In genomic region chr10:122263971-122264370, GRCh38 we compare ENCODE assay signal across 14 cellular contexts. TPM values are rescaled to one million over a fixed set of nuclear protein-coding genes. Genes with fewer than 3 reads are reported as not detected.
DNase-seq lines count a peak whose midpoint lies in the region; ATAC-seq and TF ChIP-seq lines count a peak whose summit lies in the region.
"Had no signal": no experiment of that assay in that cellular context is flagged by ENCODE, and none has a peak within 500 bp of the region (broad histone marks: within the 10 kb centered on the region; RNA-seq: fewer than 3 reads in every experiment).

No MANE protein-coding gene starts in this region.

- peak; percentile 63 for DNase-seq in BJ (ENCODE audit: low read depth)
- peak; percentile 89 for DNase-seq in M059J (ENCODE audit: low read depth)
- DNase-seq in dermis blood vessel endothelial cell = peak; percentile 32
- DNase-seq in nephron progenitor cell = no peak
- no peak for DNase-seq in activated CD4-positive, alpha-beta T cell treated with anti-CD3 and anti-CD28 coated beads, Interleukin-2, amount 10 ng/mL, durations not matched to agents 24 days and 14 days
- DNase-seq in stimulated activated naive B cell treated with anti-CD40 and anti-IgM and Interleukin-4, amounts not matched to agents 10 μg/mL and 1 μg/mL and 100 μg/mL, for 72 hours = no peak
- DNase-seq in NCI-H1092 treated with DMSO at 0.1 percent for 48 hours (lab: John Stamatoyannopoulos, UW) = no peak
- no peak for DNase-seq in anterior cingulate cortex (lab: John Stamatoyannopoulos, UW)
- DNase-seq: NCI-H1048; stimulated activated CD4-positive, alpha-beta T cell treated with anti-CD3 and anti-CD28 coated beads, Interleukin-1b, Interleukin-23, amount 100 ng/mL, for 48 hours; T-helper 2 cell had no signal

- no peak overlapping the region for H3K4me3 Mint-ChIP-seq in nephron progenitor cell
- no peak overlapping the region for H3K4me3 Mint-ChIP-seq in activated CD4-positive, alpha-beta T cell treated with anti-CD3 and anti-CD28 coated beads, Interleukin-2, amount 10 ng/mL, durations not matched to agents 24 days and 14 days
- no peak overlapping the region for H3K4me3 Mint-ChIP-seq in stimulated activated naive B cell treated with anti-CD40 and anti-IgM and Interleukin-4, amounts not matched to agents 10 μg/mL and 1 μg/mL and 100 μg/mL, for 72 hours
- H3K4me3 Mint-ChIP-seq: activated T-helper 1 cell treated with anti-CD3 and anti-CD28 coated beads, Interleukin-12 subunit alpha, Interleukin-12 subunit beta, Interleukin-2, Interleukin-4 antibody, amounts not matched to agents 30 ng/mL and 10 ng/mL and 1 ng/mL, durations not matched to agents 14 hours and 24 hours and 36 hours; dendritic cell treated with granulocyte-macrophage colony-stimulating factor and Interleukin-4, amounts not matched to agents 40 ng/mL and 50 ng/mL, for 4 days had no signal

- H3K4me1 Mint-ChIP-seq in nephron progenitor cell = peaks cover 16% of the 10 kb centered on the region
- no peaks in the 10 kb centered on the region for H3K4me1 Mint-ChIP-seq in activated CD4-positive, alpha-beta T cell treated with anti-CD3 and anti-CD28 coated beads, Interleukin-2, amount 10 ng/mL, durations not matched to agents 24 days and 14 days
- H3K4me1 Mint-ChIP-seq in stimulated activated naive B cell treated with anti-CD40 and anti-IgM and Interleukin-4, amounts not matched to agents 10 μg/mL and 1 μg/mL and 100 μg/mL, for 72 hours = no peaks in the 10 kb centered on the region

- CTCF ChIA-PET in BJ (lab: Yijun Ruan, JAX) = interaction anchor here (1.0 to 5.9 kb wide), 3 partner anchors 15 to 212 kb away, joined by 3 to 67 read pairs (median 7); no protein-coding TSS in a partner anchor

- H3K36me3 ChIP-seq in BJ (ENCODE audit: control insufficient read depth, insufficient read depth, low read length) = no peaks in the 10 kb centered on the region

- intact Hi-C loops in activated CD4-positive, alpha-beta T cell treated with anti-CD3 and anti-CD28 coated beads, Interleukin-2, amount 10 ng/mL, durations not matched to agents 24 days and 14 days (cut with micrococcal nuclease) = no loop called here

- no peak for ATAC-seq in stimulated activated naive B cell treated with anti-CD40 and anti-IgM and Interleukin-4, amounts not matched to agents 10 μg/mL and 1 μg/mL and 100 μg/mL, for 72 hours (replicated peaks)

- peaks cover 34% of the 10 kb centered on the region for H3K9me3 Mint-ChIP-seq in nephron progenitor cell
- no peaks in the 10 kb centered on the region for H3K9me3 Mint-ChIP-seq in activated CD4-positive, alpha-beta T cell treated with anti-CD3 and anti-CD28 coated beads, Interleukin-2, amount 10 ng/mL, durations not matched to agents 24 days and 14 days
- peaks cover 6 to 10% of the 10 kb centered on the region in 2 donors for H3K9me3 Mint-ChIP-seq in stimulated activated naive B cell treated with anti-CD40 and anti-IgM and Interleukin-4, amounts not matched to agents 10 μg/mL and 1 μg/mL and 100 μg/mL, for 72 hours

- H3K27me3 Mint-ChIP-seq in nephron progenitor cell (ENCODE audit: low read depth, poor library complexity) = peaks cover 7% of the 10 kb centered on the region
- peaks cover 4% of the 10 kb centered on the region for H3K27me3 Mint-ChIP-seq in activated CD4-positive, alpha-beta T cell treated with anti-CD3 and anti-CD28 coated beads, Interleukin-2, amount 10 ng/mL, durations not matched to agents 24 days and 14 days
- H3K27me3 Mint-ChIP-seq in stimulated activated naive B cell treated with anti-CD40 and anti-IgM and Interleukin-4, amounts not matched to agents 10 μg/mL and 1 μg/mL and 100 μg/mL, for 72 hours = peaks cover 23 to 37% of the 10 kb centered on the region in 2 donors

- TF ChIP-seq CTCF in BJ (IDR thresholded peaks at IDR 0.05; ENCODE audit: insufficient read depth, low read depth, low read length) (no peak), nephron progenitor cell (IDR thresholded peaks at IDR 0.05) (no peak)

- POLR2A ChIA-PET in BJ (lab: Charles Lee) = no interaction called here

- no peaks in the 10 kb centered on the region for H3K27me3 ChIP-seq in BJ (ENCODE audit: control insufficient read depth, insufficient read depth, low read length)

- H3K36me3 Mint-ChIP-seq in nephron progenitor cell (ENCODE audit: low read depth) = peaks cover 40% of the 10 kb centered on the region
- no peaks in the 10 kb centered on the region for H3K36me3 Mint-ChIP-seq in activated CD4-positive, alpha-beta T cell treated with anti-CD3 and anti-CD28 coated beads, Interleukin-2, amount 10 ng/mL, durations not matched to agents 24 days and 14 days (ENCODE audit: low read depth)
- H3K36me3 Mint-ChIP-seq in stimulated activated naive B cell treated with anti-CD40 and anti-IgM and Interleukin-4, amounts not matched to agents 10 μg/mL and 1 μg/mL and 100 μg/mL, for 72 hours = peaks cover 0 to 4% of the 10 kb centered on the region in 2 donors

- H3K4me3 ChIP-seq in BJ (ENCODE audit: low read depth, low read length) = no peak overlapping the region

- H3K27ac Mint-ChIP-seq in nephron progenitor cell = peak overlapping the region; percentile 9
- no peak overlapping the region for H3K27ac Mint-ChIP-seq in activated CD4-positive, alpha-beta T cell treated with anti-CD3 and anti-CD28 coated beads, Interleukin-2, amount 10 ng/mL, durations not matched to agents 24 days and 14 days
- H3K27ac Mint-ChIP-seq in stimulated activated naive B cell treated with anti-CD40 and anti-IgM and Interleukin-4, amounts not matched to agents 10 μg/mL and 1 μg/mL and 100 μg/mL, for 72 hours = no peak overlapping the region
- H3K27ac Mint-ChIP-seq: activated T-helper 1 cell treated with anti-CD3 and anti-CD28 coated beads, Interleukin-12 subunit alpha, Interleukin-12 subunit beta, Interleukin-2, Interleukin-4 antibody, amounts not matched to agents 30 ng/mL and 10 ng/mL and 1 ng/mL, durations not matched to agents 14 hours and 24 hours and 36 hours; dendritic cell treated with granulocyte-macrophage colony-stimulating factor and Interleukin-4, amounts not matched to agents 40 ng/mL and 50 ng/mL, for 4 days had no signal

RNA-seq across cellular contexts. Expression of gene BTBD16, which starts 7.1 kb away (rescaled TPM):
- polyA plus RNA-seq in BJ (2011; rRNA removed) = not detected in 2 replicates
- not detected in 2 replicates for polyA minus RNA-seq in BJ (2011; rRNA and poly(A)+ RNA removed)
- 0.05 TPM in 1 of 2 replicates, not detected in the other for total RNA-seq in M059J (2014; rRNA removed; shearing (Covaris generic))
- not detected in 2 replicates for total RNA-seq in dermis blood vessel endothelial cell
- not detected in 2 replicates for total RNA-seq in activated CD4-positive, alpha-beta T cell treated with anti-CD3 and anti-CD28 coated beads, Interleukin-2, amount 10 ng/mL, durations not matched to agents 24 days and 14 days
- total RNA-seq: activated T-helper 1 cell treated with anti-CD3 and anti-CD28 coated beads, Interleukin-12 subunit alpha, Interleukin-12 subunit beta, Interleukin-2, Interleukin-4 antibody, amounts not matched to agents 30 ng/mL and 10 ng/mL and 1 ng/mL, durations not matched to agents 14 hours and 24 hours and 36 hours had no signal
- polyA plus RNA-seq: neural cell had no signal

Comparison
In these comparisons a context has a peak if more than half of its experiments do, and no peak if none do; other contexts are left out.
1. DNase-seq: peak in BJ (single experiment), M059J (single experiment) and dermis blood vessel endothelial cell (single experiment); none in nephron progenitor cell (single experiment), activated CD4-positive, alpha-beta T cell treated with anti-CD3 and anti-CD28 coated beads, Interleukin-2, amount 10 ng/mL, durations not matched to agents 24 days and 14 days (single experiment), stimulated activated naive B cell treated with anti-CD40 and anti-IgM and Interleukin-4, amounts not matched to agents 10 μg/mL and 1 μg/mL and 100 μg/mL, for 72 hours (single experiment), NCI-H1092 treated with DMSO at 0.1 percent for 48 hours (single experiment) and anterior cingulate cortex (0 of 58).